ENCODE assay signal across 1 cellular context in genomic region chr11:118715245-118715807, GRCh38.
TF ChIP-seq lines count a peak whose summit lies in the region.

No MANE protein-coding gene starts in this region.

TF ChIP-seq in SK-N-SH, 30 proteins besides CTCF, POLR2A, EP300 and RAD21 (continued from another document):
- no peak for TF ChIP-seq REST (IDR thresholded peaks at IDR 0.05; ENCODE audit: low read depth, low read length)
- TF ChIP-seq GABPA (IDR thresholded peaks at IDR 0.05; ENCODE audit: low read depth) = no peak
- no peak for TF ChIP-seq MEF2A (IDR thresholded peaks at IDR 0.05; ENCODE audit: borderline replicate concordance, low read depth)
- no peak for TF ChIP-seq FOSL2 (IDR thresholded peaks at IDR 0.05; ENCODE audit: borderline replicate concordance, low read depth)
- TF ChIP-seq YY1 (IDR thresholded peaks at IDR 0.05; ENCODE audit: low read depth) = no peak
- TF ChIP-seq FOXJ3 (CRISPR knock-in tag; IDR thresholded peaks at IDR 0.05) = no peak
